ENCODE assay signal across 1 cellular context in genomic region chr19:11963566-11964355, GRCh38.
TF ChIP-seq lines count a peak whose summit lies in the region.

No MANE protein-coding gene starts in this region.

TF ChIP-seq in Ishikawa, 13 proteins besides CTCF, POLR2A, EP300 and RAD21 (continued from another document):
- TF ChIP-seq REST (IDR thresholded peaks at IDR 0.05; ENCODE audit: low read depth) (no peak), YY1 (IDR thresholded peaks at IDR 0.05; ENCODE audit: low read depth) (no peak), TEAD4 (IDR thresholded peaks at IDR 0.05) (no peak), TAF1 (IDR thresholded peaks at IDR 0.05; ENCODE audit: low read depth) (no peak), USF1 (IDR thresholded peaks at IDR 0.05) (no peak)
